In the genomic region with DNA sequence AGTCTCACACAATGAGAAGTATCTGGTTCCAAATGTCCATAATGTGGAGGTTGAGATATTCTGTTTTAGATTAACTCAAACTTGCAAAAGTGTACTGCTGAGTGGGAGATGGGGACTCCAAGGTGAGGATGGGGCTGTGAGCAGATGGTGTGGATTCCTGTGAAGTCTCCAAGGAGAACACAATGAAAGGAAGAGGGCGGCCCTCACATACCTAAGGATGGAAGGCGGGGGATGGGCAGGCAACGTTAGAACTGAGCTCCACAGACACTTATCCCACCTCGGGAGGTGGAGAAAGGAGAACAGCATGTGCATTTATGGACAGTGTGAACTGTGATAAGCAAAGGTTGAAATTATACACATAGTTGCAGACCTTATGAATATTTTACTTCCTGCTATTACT, we compare ENCODE assay signal across 29 cellular contexts. TPM values are rescaled to one million over a fixed set of nuclear protein-coding genes. Genes with fewer than 3 reads are reported as not detected.
"Had no signal": no experiment of that assay in that cellular context is flagged by ENCODE, and none has a peak within 500 bp of the region (broad histone marks: within the 10 kb centered on the region; RNA-seq: fewer than 3 reads in every experiment).

No MANE protein-coding gene starts in this region.

- H3K36me3 Mint-ChIP-seq: activated CD8-positive, alpha-beta memory T cell treated with anti-CD3 and anti-CD28 coated beads, Interleukin-2, amount 10 ng/mL, durations not matched to agents 7 days and 5 days; activated naive CD4-positive, alpha-beta T cell treated with anti-CD3 and anti-CD28 coated beads, Interleukin-2, amount 50 U/mL, for 24 hours; T-cell had no signal

- DNase-seq: activated CD4-positive, alpha-beta T cell treated with anti-CD3 and anti-CD28 coated beads for 36 hours; activated CD4-positive, alpha-beta T cell treated with anti-CD3 and anti-CD28 coated beads, Interleukin-2, amount 50 U/mL, for 4 hours; activated CD8-positive, alpha-beta memory T cell treated with anti-CD3 and anti-CD28 coated beads, Interleukin-2, amount 10 ng/mL, durations not matched to agents 7 days and 5 days; activated CD8-positive, alpha-beta T cell treated with anti-CD3 and anti-CD28 coated beads, Interleukin-2, amount 10 ng/mL, durations not matched to agents 7 days and 5 days; activated effector memory CD4-positive, alpha-beta T cell treated with Interleukin-2 at 50 U/mL for 16 hours; activated naive CD4-positive, alpha-beta T cell; activated T-cell treated with anti-CD3 and anti-CD28 coated beads, Interleukin-2, amount 50 U/mL, for 24 hours; aorta; caudate nucleus; MM.1S; NCI-H1105; NCI-H1436; NCI-H1694 treated with DMSO at 0.1 percent for 48 hours; NCI-H2029 treated with DMSO at 0.1 percent for 48 hours; NCI-H226; NCI-H526; NCI-H774; NK-92 treated with Interleukin-12 subunit alpha and Interleukin-12 subunit beta, amount 100 ng/mL, for 24 hours; OCI-M1; RPMI8226; T-cell had no signal

- H3K9me3 Mint-ChIP-seq: activated naive CD4-positive, alpha-beta T cell treated with anti-CD3 and anti-CD28 coated beads, Interleukin-2, amount 50 U/mL, for 24 hours; activated T-cell treated with anti-CD3 and anti-CD28 coated beads, Interleukin-2, amount 50 U/mL, for 24 hours; activated T-helper 1 cell treated with anti-CD3 and anti-CD28 coated beads, Interleukin-12 subunit alpha, Interleukin-12 subunit beta, Interleukin-2, Interleukin-4 antibody, amounts not matched to agents 30 ng/mL and 10 ng/mL and 1 ng/mL, durations not matched to agents 14 hours and 24 hours and 36 hours; T-cell had no signal

- H3K36me3 ChIP-seq: breast epithelium had no signal

- H3K4me3 ChIP-seq: breast epithelium, SK-N-MC had no signal

- H3K4me3 Mint-ChIP-seq: activated CD4-positive, alpha-beta T cell treated with anti-CD3 and anti-CD28 coated beads for 36 hours; activated CD8-positive, alpha-beta memory T cell treated with anti-CD3 and anti-CD28 coated beads, Interleukin-2, amount 10 ng/mL, durations not matched to agents 7 days and 5 days; activated CD8-positive, alpha-beta T cell treated with anti-CD3 and anti-CD28 coated beads, Interleukin-2, amount 10 ng/mL, durations not matched to agents 7 days and 5 days; activated naive CD4-positive, alpha-beta T cell treated with anti-CD3 and anti-CD28 coated beads, Interleukin-2, amount 50 U/mL, for 24 hours; activated T-cell treated with anti-CD3 and anti-CD28 coated beads, Interleukin-2, amount 50 U/mL, for 24 hours; activated T-helper 1 cell treated with anti-CD3 and anti-CD28 coated beads, Interleukin-12 subunit alpha, Interleukin-12 subunit beta, Interleukin-2, Interleukin-4 antibody, amounts not matched to agents 30 ng/mL and 10 ng/mL and 1 ng/mL, durations not matched to agents 14 hours and 24 hours and 36 hours; T-cell had no signal

- H3K27ac Mint-ChIP-seq: activated CD4-positive, alpha-beta T cell treated with anti-CD3 and anti-CD28 coated beads for 36 hours; activated CD8-positive, alpha-beta memory T cell treated with anti-CD3 and anti-CD28 coated beads, Interleukin-2, amount 10 ng/mL, durations not matched to agents 7 days and 5 days; activated CD8-positive, alpha-beta T cell treated with anti-CD3 and anti-CD28 coated beads, Interleukin-2, amount 10 ng/mL, durations not matched to agents 7 days and 5 days; activated naive CD4-positive, alpha-beta T cell treated with anti-CD3 and anti-CD28 coated beads, Interleukin-2, amount 50 U/mL, for 24 hours; activated T-cell treated with anti-CD3 and anti-CD28 coated beads, Interleukin-2, amount 50 U/mL, for 24 hours; activated T-helper 1 cell treated with anti-CD3 and anti-CD28 coated beads, Interleukin-12 subunit alpha, Interleukin-12 subunit beta, Interleukin-2, Interleukin-4 antibody, amounts not matched to agents 30 ng/mL and 10 ng/mL and 1 ng/mL, durations not matched to agents 14 hours and 24 hours and 36 hours; T-cell had no signal

- ATAC-seq: activated CD4-positive, alpha-beta T cell treated with anti-CD3 and anti-CD28 coated beads for 36 hours; activated CD8-positive, alpha-beta memory T cell treated with anti-CD3 and anti-CD28 coated beads, Interleukin-2, amount 10 ng/mL, durations not matched to agents 7 days and 5 days; activated CD8-positive, alpha-beta T cell treated with anti-CD3 and anti-CD28 coated beads, Interleukin-2, amount 10 ng/mL, durations not matched to agents 7 days and 5 days; Panc1; Right ventricle myocardium inferior; T-cell had no signal

- H3K9me3 ChIP-seq: breast epithelium had no signal

- H3K4me1 ChIP-seq: breast epithelium had no signal

- H3K4me1 Mint-ChIP-seq: activated CD4-positive, alpha-beta T cell treated with anti-CD3 and anti-CD28 coated beads for 36 hours; activated CD8-positive, alpha-beta memory T cell treated with anti-CD3 and anti-CD28 coated beads, Interleukin-2, amount 10 ng/mL, durations not matched to agents 7 days and 5 days; activated naive CD4-positive, alpha-beta T cell treated with anti-CD3 and anti-CD28 coated beads, Interleukin-2, amount 50 U/mL, for 24 hours; T-cell had no signal

- H3K27ac ChIP-seq: breast epithelium, SK-N-MC, VCaP had no signal

RNA-seq across cellular contexts. Expression of a gene that starts 9.9 kb away (rescaled TPM):
- total RNA-seq: activated CD4-positive, alpha-beta T cell treated with anti-CD3 and anti-CD28 coated beads for 36 hours; activated CD8-positive, alpha-beta memory T cell treated with anti-CD3 and anti-CD28 coated beads, Interleukin-2, amount 10 ng/mL, durations not matched to agents 7 days and 5 days; activated CD8-positive, alpha-beta T cell treated with anti-CD3 and anti-CD28 coated beads, Interleukin-2, amount 10 ng/mL, durations not matched to agents 7 days and 5 days; activated T-helper 1 cell treated with anti-CD3 and anti-CD28 coated beads, Interleukin-12 subunit alpha, Interleukin-12 subunit beta, Interleukin-2, Interleukin-4 antibody, amounts not matched to agents 30 ng/mL and 10 ng/mL and 1 ng/mL, durations not matched to agents 14 hours and 24 hours and 36 hours; aorta; Right ventricle myocardium inferior; T-cell; T-helper 2 cell treated with Interferon-gamma antibody and Interleukin-4, amounts not matched to agents 100 ng/mL and 5 ng/mL, for 36 hours had no signal
- polyA plus RNA-seq: aorta had no signal
